Comparison of ENCODE assay signal across 23 cellular contexts in the genomic region with DNA sequence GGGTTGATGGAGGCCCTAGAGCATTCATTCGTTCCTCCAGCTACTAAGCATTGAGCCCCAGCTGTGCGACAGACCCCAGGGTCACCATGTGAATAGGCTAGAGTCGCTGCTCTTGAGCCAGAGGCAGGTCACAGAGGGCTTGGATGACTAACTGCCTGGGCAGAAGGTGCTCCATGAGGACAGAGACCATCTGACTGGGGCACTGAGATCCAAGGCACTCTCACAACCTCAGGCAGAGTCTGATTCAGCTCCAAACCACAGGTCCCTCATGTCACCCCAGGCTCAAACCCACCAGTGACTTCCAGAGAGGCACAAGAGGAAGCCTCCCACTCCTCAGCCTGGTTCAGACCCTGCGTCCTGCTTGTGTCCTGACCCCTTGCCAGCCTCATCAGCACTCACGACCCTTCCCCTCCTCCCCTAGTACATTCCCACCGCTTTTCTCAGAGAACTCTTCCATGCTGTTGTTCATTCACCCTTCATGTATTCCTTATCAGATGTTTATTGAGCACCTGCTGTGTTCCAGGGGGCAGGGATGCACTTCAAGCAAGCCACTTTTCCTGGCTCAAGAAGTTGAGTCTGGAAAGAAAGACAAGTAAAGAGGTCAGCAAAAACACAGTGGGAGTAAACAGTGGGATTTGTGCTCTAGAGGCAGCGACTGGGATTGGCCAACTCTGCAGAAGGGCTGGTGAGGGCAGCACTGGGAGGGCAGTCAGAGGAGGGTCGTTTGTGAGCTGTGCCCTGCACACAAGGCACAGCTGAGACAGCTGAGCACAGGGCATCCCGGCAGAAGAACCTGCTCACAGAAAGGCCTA. TPM values are rescaled to one million over a fixed set of nuclear protein-coding genes. Genes with fewer than 3 reads are reported as not detected.
A peak's percentile ranks its signal among the peaks of the same experiment; 100 is the strongest.
DNase-seq lines count a peak whose midpoint lies in the region; ATAC-seq, FAIRE-seq and TF ChIP-seq lines count a peak whose summit lies in the region.
"Had no signal": no experiment of that assay in that cellular context is flagged by ENCODE, and none has a peak within 500 bp of the region (broad histone marks: within the 10 kb centered on the region; RNA-seq: fewer than 3 reads in every experiment).

No MANE protein-coding gene starts in this region.

- H3K4me1 Mint-ChIP-seq in stimulated activated memory B cell treated with anti-CD40 and anti-IgM and Interleukin-4, amounts not matched to agents 10 μg/mL and 1 μg/mL and 100 μg/mL, for 72 hours: peaks cover 9% of the 10 kb centered on the region

- no peak overlapping the region for H3K4me3 ChIP-seq in liver (ENCODE audit: low read depth in 1 of 3, low read length in 3 of 3)
- H3K4me3 ChIP-seq in HepG2 (replicated peaks in 1 of 3; ENCODE audit: insufficient read depth in 1 of 3, low read depth in 2 of 3, low read length in 3 of 3): no peak overlapping the region
- H3K4me3 ChIP-seq in esophagus muscularis mucosa: no peak overlapping the region
- H3K4me3 ChIP-seq: right lobe of liver had no signal

- H3K27me3 ChIP-seq in liver (ENCODE audit: control insufficient read depth in 4 of 4, insufficient read depth in 4 of 4, low read length in 3 of 4) (no peaks in the 10 kb centered on the region), HepG2 (ENCODE audit: control insufficient read depth in 1 of 2, insufficient read depth in 2 of 2, low read length in 2 of 2) (no peaks in the 10 kb centered on the region), esophagus muscularis mucosa (no peaks in the 10 kb centered on the region)
- H3K27me3 ChIP-seq: right lobe of liver had no signal

- WGBS in liver: 57% methylated on average over 9 of the region's 9 CpGs
- WGBS in HepG2 (ENCODE audit: low lambda C conversion rate): 98% methylated on average over 5 of the region's 9 CpGs
- WGBS in esophagus muscularis mucosa: 86% methylated on average over 7 of the region's 9 CpGs

- no peak for TF ChIP-seq CTCF in liver (IDR thresholded peaks at IDR 0.05; ENCODE audit: low read depth, low read length, missing input control)
- TF ChIP-seq CTCF in HepG2 (CRISPR knock-in tag; IDR thresholded peaks at IDR 0.05): no peak
- TF ChIP-seq CTCF in esophagus muscularis mucosa (IDR thresholded peaks at IDR 0.05): no peak

- no peak for ATAC-seq in HepG2
- peak; percentile 6 for ATAC-seq in sciatic nerve
- no peak for ATAC-seq in stimulated activated memory B cell treated with anti-CD40 and anti-IgM and Interleukin-4, amounts not matched to agents 10 μg/mL and 1 μg/mL and 100 μg/mL, for 72 hours
- ATAC-seq in GM18867 (IDR thresholded peaks at IDR 0.05; ENCODE audit: unreplicated experiment): no peak

- CTCF ChIA-PET in HepG2 (lab: Yijun Ruan, JAX; ENCODE audit: low intra/inter-chr PET ratio, low total read pairs): no interaction called here

- H3K4me3 Mint-ChIP-seq in stimulated activated memory B cell treated with anti-CD40 and anti-IgM and Interleukin-4, amounts not matched to agents 10 μg/mL and 1 μg/mL and 100 μg/mL, for 72 hours: no peak overlapping the region
- H3K4me3 Mint-ChIP-seq: activated CD4-positive, alpha-beta T cell treated with anti-CD3 and anti-CD28 coated beads, Interleukin-2, amount 10 ng/mL, durations not matched to agents 24 days and 14 days had no signal

- no peak overlapping the region for H2AFZ ChIP-seq in HepG2 (ENCODE audit: low read length)

- H3K4me1 ChIP-seq in liver (ENCODE audit: control insufficient read depth in 4 of 4, insufficient read depth in 4 of 4, low read length in 3 of 4) (peaks cover 25 to 81% (median 60%) of the 10 kb centered on the region in 4 donors), HepG2 (ENCODE audit: insufficient read depth, low read length) (peaks cover 63% of the 10 kb centered on the region), esophagus muscularis mucosa (peaks cover 52 to 99% (median 91%) of the 10 kb centered on the region in 4 donors)

- H3K27ac ChIP-seq in liver (ENCODE audit: low read depth in 1 of 2, low read length in 2 of 2) (peak overlapping the region; percentile 93 to 95), HepG2 (ENCODE audit: extremely low read length, insufficient read depth, low read length) (no peak overlapping the region), esophagus muscularis mucosa (replicated peaks in 1 of 4) (peak overlapping the region; percentile 63 to 78 (median 68))
- H3K27ac ChIP-seq: C4-2B, RWPE1 had no signal

- H4K20me1 ChIP-seq in HepG2 (ENCODE audit: insufficient read depth, low read length): peaks cover 21% of the 10 kb centered on the region

- TF ChIP-seq POLR2A in HepG2 (IDR thresholded peaks at IDR 0.05; ENCODE audit: insufficient read depth in 1 of 2, low read depth in 2 of 2, low read length in 2 of 2) (no peak), esophagus muscularis mucosa (IDR thresholded peaks at IDR 0.05; ENCODE audit: low read depth) (no peak)

- TF ChIP-seq EP300 in HepG2 (IDR thresholded peaks at IDR 0.05; ENCODE audit: low read depth in 2 of 2, low read length in 2 of 2): no peak
- no peak for TF ChIP-seq EP300 in HepG2 (CRISPR knock-in tag; IDR thresholded peaks at IDR 0.05; ENCODE audit: borderline replicate concordance)
- no peak for TF ChIP-seq EP300 in esophagus muscularis mucosa (IDR thresholded peaks at IDR 0.05)

- no TSS peak for BruUV-seq in HepG2 (replicated peaks; lab: Mats Ljungman, UMichigan)

- POLR2A ChIA-PET in HepG2 (lab: Yijun Ruan, JAX): interaction anchor here (1.0 kb wide), 1 partner anchor 35 kb away, joined by 4 read pairs; no protein-coding TSS in a partner anchor

- H3K9me3 ChIP-seq in liver (ENCODE audit: control insufficient read depth in 4 of 4, low read length in 3 of 4): no peaks in the 10 kb centered on the region
- H3K9me3 ChIP-seq in HepG2 (ENCODE audit: low read length): no peaks in the 10 kb centered on the region
- no peaks in the 10 kb centered on the region for H3K9me3 ChIP-seq in esophagus muscularis mucosa
- H3K9me3 ChIP-seq: right lobe of liver had no signal

- no peak for FAIRE-seq in HepG2 (lab: Jason Lieb, UNC)
- FAIRE-seq: frontal cortex had no signal

- H3K9me3 Mint-ChIP-seq in stimulated activated memory B cell treated with anti-CD40 and anti-IgM and Interleukin-4, amounts not matched to agents 10 μg/mL and 1 μg/mL and 100 μg/mL, for 72 hours: no peaks in the 10 kb centered on the region
- H3K9me3 Mint-ChIP-seq: activated CD4-positive, alpha-beta T cell treated with anti-CD3 and anti-CD28 coated beads, Interleukin-2, amount 10 ng/mL, durations not matched to agents 24 days and 14 days had no signal

- H3K27me3 Mint-ChIP-seq in stimulated activated memory B cell treated with anti-CD40 and anti-IgM and Interleukin-4, amounts not matched to agents 10 μg/mL and 1 μg/mL and 100 μg/mL, for 72 hours: peaks cover 12% of the 10 kb centered on the region

- no peak overlapping the region for H3K4me2 ChIP-seq in HepG2 (ENCODE audit: low read depth, low read length)

- no peak overlapping the region for H3K27ac Mint-ChIP-seq in stimulated activated memory B cell treated with anti-CD40 and anti-IgM and Interleukin-4, amounts not matched to agents 10 μg/mL and 1 μg/mL and 100 μg/mL, for 72 hours
- H3K27ac Mint-ChIP-seq: activated CD4-positive, alpha-beta T cell treated with anti-CD3 and anti-CD28 coated beads, Interleukin-2, amount 10 ng/mL, durations not matched to agents 24 days and 14 days had no signal

- H3K9ac ChIP-seq in liver (ENCODE audit: low read depth in 1 of 2, low read length in 2 of 2) (peak overlapping the region in 1 of 2 donors; percentile 3), HepG2 (ENCODE audit: insufficient read depth, low read depth, low read length) (no peak overlapping the region)

- intact Hi-C loops in HepG2 (cut with micrococcal nuclease; ENCODE audit: unreplicated experiment) (no loop called here), esophagus muscularis mucosa (cut with DNase I) (no loop called here), sciatic nerve (cut with DNase I) (no loop called here)

- in situ Hi-C loops in HepG2 (cut with HindIII; ENCODE audit: extremely low pct_ligation_motif_present, low pct_unique_long_range_greater_than_20kb): no loop called here

- DNase-seq in HepG2 (ENCODE audit: low spot score) (no peak), esophagus muscularis mucosa (ENCODE audit: extremely low spot score) (no peak), sciatic nerve (ENCODE audit: low spot score) (no peak), HT-29 (ENCODE audit: low spot score) (no peak)
- DNase-seq in activated CD4-positive, CD25-positive, alpha-beta regulatory T cell (lab: John Stamatoyannopoulos, UW): no peak
- DNase-seq: activated CD4-positive, alpha-beta T cell treated with anti-CD3 and anti-CD28 coated beads, Interleukin-2, amount 10 ng/mL, durations not matched to agents 24 days and 14 days; activated CD8-positive, alpha-beta memory T cell treated with anti-CD3 and anti-CD28 coated beads, Interleukin-2, amount 50 U/mL, for 48 hours; activated gamma-delta T cell; NCI-H1436 treated with DMSO at 0.1 percent for 48 hours; NK-92 treated with Interleukin-12 subunit alpha and Interleukin-12 subunit beta, amount 100 ng/mL, for 24 hours; stimulated activated CD4-positive, alpha-beta T cell treated with anti-CD3 and anti-CD28 coated beads, Interleukin-2, amount 100 ng/mL, for 24 hours; SW 1271 had no signal

- TF ChIP-seq RAD21 in liver (IDR thresholded peaks at IDR 0.05) (no peak), HepG2 (CRISPR knock-in tag; IDR thresholded peaks at IDR 0.05) (no peak)

- H3K36me3 Mint-ChIP-seq in stimulated activated memory B cell treated with anti-CD40 and anti-IgM and Interleukin-4, amounts not matched to agents 10 μg/mL and 1 μg/mL and 100 μg/mL, for 72 hours: no peaks in the 10 kb centered on the region

- peaks cover 2 to 20% (median 11%) of the 10 kb centered on the region in 4 donors for H3K36me3 ChIP-seq in liver (ENCODE audit: control insufficient read depth in 4 of 4, insufficient read depth in 3 of 4, low read depth in 1 of 4, low read length in 3 of 4)
- H3K36me3 ChIP-seq in HepG2 (replicated peaks in 1 of 2; ENCODE audit: control insufficient read depth in 1 of 2, insufficient read depth in 2 of 2, low read length in 2 of 2): peaks cover 7 to 42% of the 10 kb centered on the region in 2 experiments
- peaks cover 0 to 4% (median 0%) of the 10 kb centered on the region in 4 donors for H3K36me3 ChIP-seq in esophagus muscularis mucosa

- H3K79me2 ChIP-seq in HepG2 (ENCODE audit: insufficient read depth, low read length): peaks cover 6% of the 10 kb centered on the region

RNA-seq across cellular contexts. Expression of a gene that starts 9.3 kb away (rescaled TPM):
- total RNA-seq in liver (10 to 100 TPM; 15.0 to 89.4 TPM), HepG2 (2016; rRNA removed; fragmentation: Illumina TruSeq; extraction: Trizol) (37.5 and 63.7 TPM in 2 replicates), esophagus muscularis mucosa (10 to 100 TPM; 30.7 to 66.1 (median 58.1) TPM), sciatic nerve (183 TPM)
- polyA plus RNA-seq in liver (100 to 1,000 TPM in 1 of 2 donors, 10 to 100 TPM in 1; 74.6 to 151 TPM), HepG2 (2011; rRNA removed) (92.9 and 94.6 TPM in 2 replicates)
- total RNA-seq in HepG2 (2016; cell fraction: cytosol; rRNA removed; fragmentation: Illumina TruSeq; extraction: Trizol; ENCODE audit: low read depth): 67.5 and 74.8 TPM in 2 replicates
- 30.7 and 64.6 TPM in 2 replicates for total RNA-seq in HepG2 (2016; cell fraction: insoluble cytoplasmic fraction; rRNA removed; fragmentation: Illumina TruSeq; extraction: Trizol)
- total RNA-seq in HepG2 (2016; cell fraction: membrane; rRNA removed; fragmentation: Illumina TruSeq; extraction: Trizol): 118 and 139 TPM in 2 replicates
- total RNA-seq in HepG2 (2016; cell fraction: nucleus; rRNA removed; fragmentation: Illumina TruSeq; extraction: Trizol): 44.9 and 59.4 TPM in 2 replicates
- 77.3 and 145 TPM in 2 replicates for polyA plus RNA-seq in HepG2 (2011; cell fraction: cytosol; rRNA removed)
- 93.1 and 106 TPM in 2 replicates for polyA plus RNA-seq in HepG2 (2011; cell fraction: nucleus; rRNA removed)
- polyA plus RNA-seq in HepG2 (2012): 22.4 and 31.8 TPM in 2 replicates
- 159 and 175 TPM in 2 replicates for polyA plus RNA-seq in HepG2 (2016; cell fraction: cytosol; fragmentation: Illumina TruSeq; extraction: Trizol; ENCODE audit: low read depth)
- polyA plus RNA-seq in HepG2 (2016; cell fraction: insoluble cytoplasmic fraction; fragmentation: Illumina TruSeq; extraction: Trizol; ENCODE audit: low read depth): 64.4 and 78.3 TPM in 2 replicates
- 207 and 216 TPM in 2 replicates for polyA plus RNA-seq in HepG2 (2016; cell fraction: membrane; fragmentation: Illumina TruSeq; extraction: Trizol; ENCODE audit: low read depth)
- polyA plus RNA-seq in HepG2 (2016; cell fraction: nucleus; fragmentation: Illumina TruSeq; extraction: Trizol; ENCODE audit: insufficient read depth, low read depth): 162 and 173 TPM in 2 replicates
- 19.0 and 113 TPM in 2 replicates for polyA minus RNA-seq in HepG2 (2011; rRNA and poly(A)+ RNA removed; ENCODE audit: low replicate concordance)
- polyA minus RNA-seq in HepG2 (2011; cell fraction: cytosol; rRNA and poly(A)+ RNA removed): 47.6 and 70.8 TPM in 2 replicates
- polyA minus RNA-seq in HepG2 (2011; cell fraction: nucleus; rRNA and poly(A)+ RNA removed): 28.5 and 32.1 TPM in 2 replicates
- total RNA-seq in HT-29 (2014; rRNA removed; shearing (Covaris generic)): 68.5 and 87.3 TPM in 2 replicates

RNA-seq across cellular contexts. Expression of a gene that starts 19.8 kb away (rescaled TPM):
- total RNA-seq in liver: not detected
- not detected for polyA plus RNA-seq in liver
- not detected in 2 replicates for total RNA-seq in HepG2 (2016; rRNA removed; fragmentation: Illumina TruSeq; extraction: Trizol)
- total RNA-seq in HepG2 (2016; cell fraction: cytosol; rRNA removed; fragmentation: Illumina TruSeq; extraction: Trizol; ENCODE audit: low read depth): not detected in 2 replicates
- not detected in 2 replicates for total RNA-seq in HepG2 (2016; cell fraction: insoluble cytoplasmic fraction; rRNA removed; fragmentation: Illumina TruSeq; extraction: Trizol)
- not detected in 2 replicates for total RNA-seq in HepG2 (2016; cell fraction: membrane; rRNA removed; fragmentation: Illumina TruSeq; extraction: Trizol)
- not detected in 2 replicates for total RNA-seq in HepG2 (2016; cell fraction: nucleus; rRNA removed; fragmentation: Illumina TruSeq; extraction: Trizol)
- polyA plus RNA-seq in HepG2 (2011; rRNA removed): not detected in 2 replicates
- not detected in 2 replicates for polyA plus RNA-seq in HepG2 (2011; cell fraction: cytosol; rRNA removed)
- not detected in 2 replicates for polyA plus RNA-seq in HepG2 (2011; cell fraction: nucleus; rRNA removed)
- polyA plus RNA-seq in HepG2 (2012): not detected in 2 replicates
- polyA plus RNA-seq in HepG2 (2016; cell fraction: cytosol; fragmentation: Illumina TruSeq; extraction: Trizol; ENCODE audit: low read depth): not detected in 2 replicates
- polyA plus RNA-seq in HepG2 (2016; cell fraction: insoluble cytoplasmic fraction; fragmentation: Illumina TruSeq; extraction: Trizol; ENCODE audit: low read depth): not detected in 2 replicates
- not detected in 2 replicates for polyA plus RNA-seq in HepG2 (2016; cell fraction: membrane; fragmentation: Illumina TruSeq; extraction: Trizol; ENCODE audit: low read depth)
- not detected in 2 replicates for polyA plus RNA-seq in HepG2 (2016; cell fraction: nucleus; fragmentation: Illumina TruSeq; extraction: Trizol; ENCODE audit: insufficient read depth, low read depth)
- 0.30 TPM in 1 of 2 replicates, not detected in the other for polyA minus RNA-seq in HepG2 (2011; rRNA and poly(A)+ RNA removed; ENCODE audit: low replicate concordance)
- polyA minus RNA-seq in HepG2 (2011; cell fraction: cytosol; rRNA and poly(A)+ RNA removed): not detected in 2 replicates
- polyA minus RNA-seq in HepG2 (2011; cell fraction: nucleus; rRNA and poly(A)+ RNA removed): not detected in 2 replicates
- total RNA-seq in esophagus muscularis mucosa: not detected
- not detected for total RNA-seq in sciatic nerve
- total RNA-seq in HT-29 (2014; rRNA removed; shearing (Covaris generic)): 0.28 and 0.86 TPM in 2 replicates
- total RNA-seq: A673; activated CD4-positive, alpha-beta T cell treated with anti-CD3 and anti-CD28 coated beads, Interleukin-2, amount 10 ng/mL, durations not matched to agents 24 days and 14 days; G401; HT1080; osteocyte; right lobe of liver had no signal
